1 cellular context compared by ENCODE assay signal in the genomic region with DNA sequence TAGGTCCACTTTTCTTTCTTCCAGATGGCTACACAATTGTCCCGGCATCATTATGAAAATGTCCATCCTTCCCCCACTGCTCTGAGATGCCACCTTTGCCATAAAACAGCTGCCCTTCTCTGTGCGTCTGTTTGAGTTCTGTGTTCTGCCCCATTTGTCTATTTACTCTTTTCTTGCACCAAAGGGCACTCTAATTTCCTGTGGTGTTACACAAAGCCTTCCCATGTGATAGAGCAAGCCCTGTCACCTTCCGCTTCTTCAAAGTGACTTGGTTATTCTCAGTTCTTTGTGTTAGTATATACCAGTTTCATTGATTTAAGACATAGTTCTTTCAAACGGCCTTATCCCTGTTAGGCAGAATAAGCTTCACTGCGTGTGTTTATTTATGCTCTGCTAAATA.
TF ChIP-seq lines count a peak whose summit lies in the region.

No MANE protein-coding gene starts in this region.

TF ChIP-seq in GM23338, 12 proteins besides CTCF, POLR2A, EP300 and RAD21 (continued from another document):
- no peak for TF ChIP-seq EZH2phosphoT487 (IDR thresholded peaks at IDR 0.05; ENCODE audit: unreplicated experiment)
- no peak for TF ChIP-seq JUNB (IDR thresholded peaks at IDR 0.05; ENCODE audit: unreplicated experiment)
- TF ChIP-seq, protein P1, sequence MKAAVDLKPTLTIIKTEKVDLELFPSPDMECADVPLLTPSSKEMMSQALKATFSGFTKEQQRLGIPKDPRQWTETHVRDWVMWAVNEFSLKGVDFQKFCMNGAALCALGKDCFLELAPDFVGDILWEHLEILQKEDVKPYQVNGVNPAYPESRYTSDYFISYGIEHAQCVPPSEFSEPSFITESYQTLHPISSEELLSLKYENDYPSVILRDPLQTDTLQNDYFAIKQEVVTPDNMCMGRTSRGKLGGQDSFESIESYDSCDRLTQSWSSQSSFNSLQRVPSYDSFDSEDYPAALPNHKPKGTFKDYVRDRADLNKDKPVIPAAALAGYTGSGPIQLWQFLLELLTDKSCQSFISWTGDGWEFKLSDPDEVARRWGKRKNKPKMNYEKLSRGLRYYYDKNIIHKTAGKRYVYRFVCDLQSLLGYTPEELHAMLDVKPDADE (IDR thresholded peaks at IDR 0.05), result no peak
- TF ChIP-seq EZH2 (IDR thresholded peaks at IDR 0.05; ENCODE audit: low read depth, unreplicated experiment), result no peak
- no peak for TF ChIP-seq CREB1 (CRISPR knock-in tag; IDR thresholded peaks at IDR 0.05; ENCODE audit: low read depth)
- TF ChIP-seq ZNF331 (CRISPR knock-in tag; IDR thresholded peaks at IDR 0.05; ENCODE audit: low read depth), result no peak
- no peak for TF ChIP-seq NANOG (IDR thresholded peaks at IDR 0.05; ENCODE audit: borderline replicate concordance)
- TF ChIP-seq ZNF114 (CRISPR knock-in tag; IDR thresholded peaks at IDR 0.05), result no peak
- TF ChIP-seq POLR2AphosphoS5 (IDR thresholded peaks at IDR 0.05; ENCODE audit: low read depth), result no peak
- TF ChIP-seq, protein P2, sequence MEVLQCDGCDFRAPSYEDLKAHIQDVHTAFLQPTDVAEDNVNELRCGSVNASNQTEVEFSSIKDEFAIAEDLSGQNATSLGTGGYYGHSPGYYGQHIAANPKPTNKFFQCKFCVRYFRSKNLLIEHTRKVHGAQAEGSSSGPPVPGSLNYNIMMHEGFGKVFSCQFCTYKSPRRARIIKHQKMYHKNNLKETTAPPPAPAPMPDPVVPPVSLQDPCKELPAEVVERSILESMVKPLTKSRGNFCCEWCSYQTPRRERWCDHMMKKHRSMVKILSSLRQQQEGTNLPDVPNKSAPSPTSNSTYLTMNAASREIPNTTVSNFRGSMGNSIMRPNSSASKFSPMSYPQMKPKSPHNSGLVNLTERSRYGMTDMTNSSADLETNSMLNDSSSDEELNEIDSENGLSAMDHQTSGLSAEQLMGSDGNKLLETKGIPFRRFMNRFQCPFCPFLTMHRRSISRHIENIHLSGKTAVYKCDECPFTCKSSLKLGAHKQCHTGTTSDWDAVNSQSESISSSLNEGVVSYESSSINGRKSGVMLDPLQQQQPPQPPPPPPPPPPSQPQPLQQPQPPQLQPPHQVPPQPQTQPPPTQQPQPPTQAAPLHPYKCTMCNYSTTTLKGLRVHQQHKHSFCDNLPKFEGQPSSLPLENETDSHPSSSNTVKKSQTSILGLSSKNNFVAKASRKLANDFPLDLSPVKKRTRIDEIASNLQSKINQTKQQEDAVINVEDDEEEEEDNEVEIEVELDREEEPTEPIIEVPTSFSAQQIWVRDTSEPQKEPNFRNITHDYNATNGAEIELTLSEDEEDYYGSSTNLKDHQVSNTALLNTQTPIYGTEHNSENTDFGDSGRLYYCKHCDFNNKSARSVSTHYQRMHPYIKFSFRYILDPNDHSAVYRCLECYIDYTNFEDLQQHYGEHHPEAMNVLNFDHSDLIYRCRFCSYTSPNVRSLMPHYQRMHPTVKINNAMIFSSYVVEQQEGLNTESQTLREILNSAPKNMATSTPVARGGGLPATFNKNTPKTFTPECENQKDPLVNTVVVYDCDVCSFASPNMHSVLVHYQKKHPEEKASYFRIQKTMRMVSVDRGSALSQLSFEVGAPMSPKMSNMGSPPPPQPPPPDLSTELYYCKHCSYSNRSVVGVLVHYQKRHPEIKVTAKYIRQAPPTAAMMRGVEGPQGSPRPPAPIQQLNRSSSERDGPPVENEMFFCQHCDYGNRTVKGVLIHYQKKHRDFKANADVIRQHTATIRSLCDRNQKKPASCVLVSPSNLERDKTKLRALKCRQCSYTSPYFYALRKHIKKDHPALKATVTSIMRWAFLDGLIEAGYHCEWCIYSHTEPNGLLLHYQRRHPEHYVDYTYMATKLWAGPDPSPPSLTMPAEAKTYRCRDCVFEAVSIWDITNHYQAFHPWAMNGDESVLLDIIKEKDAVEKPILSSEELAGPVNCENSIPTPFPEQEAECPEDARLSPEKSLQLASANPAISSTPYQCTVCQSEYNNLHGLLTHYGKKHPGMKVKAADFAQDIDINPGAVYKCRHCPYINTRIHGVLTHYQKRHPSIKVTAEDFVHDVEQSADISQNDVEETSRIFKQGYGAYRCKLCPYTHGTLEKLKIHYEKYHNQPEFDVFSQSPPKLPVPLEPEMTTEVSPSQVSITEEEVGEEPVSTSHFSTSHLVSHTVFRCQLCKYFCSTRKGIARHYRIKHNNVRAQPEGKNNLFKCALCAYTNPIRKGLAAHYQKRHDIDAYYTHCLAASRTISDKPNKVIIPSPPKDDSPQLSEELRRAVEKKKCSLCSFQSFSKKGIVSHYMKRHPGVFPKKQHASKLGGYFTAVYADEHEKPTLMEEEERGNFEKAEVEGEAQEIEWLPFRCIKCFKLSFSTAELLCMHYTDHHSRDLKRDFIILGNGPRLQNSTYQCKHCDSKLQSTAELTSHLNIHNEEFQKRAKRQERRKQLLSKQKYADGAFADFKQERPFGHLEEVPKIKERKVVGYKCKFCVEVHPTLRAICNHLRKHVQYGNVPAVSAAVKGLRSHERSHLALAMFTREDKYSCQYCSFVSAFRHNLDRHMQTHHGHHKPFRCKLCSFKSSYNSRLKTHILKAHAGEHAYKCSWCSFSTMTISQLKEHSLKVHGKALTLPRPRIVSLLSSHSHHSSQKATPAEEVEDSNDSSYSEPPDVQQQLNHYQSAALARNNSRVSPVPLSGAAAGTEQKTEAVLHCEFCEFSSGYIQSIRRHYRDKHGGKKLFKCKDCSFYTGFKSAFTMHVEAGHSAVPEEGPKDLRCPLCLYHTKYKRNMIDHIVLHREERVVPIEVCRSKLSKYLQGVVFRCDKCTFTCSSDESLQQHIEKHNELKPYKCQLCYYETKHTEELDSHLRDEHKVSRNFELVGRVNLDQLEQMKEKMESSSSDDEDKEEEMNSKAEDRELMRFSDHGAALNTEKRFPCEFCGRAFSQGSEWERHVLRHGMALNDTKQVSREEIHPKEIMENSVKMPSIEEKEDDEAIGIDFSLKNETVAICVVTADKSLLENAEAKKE (CRISPR knock-in tag; IDR thresholded peaks at IDR 0.05), result no peak
- TF ChIP-seq STAT1 (IDR thresholded peaks at IDR 0.05; ENCODE audit: unreplicated experiment), result no peak
